In genomic region chr17:49637050-49637449, GRCh38 we compare ENCODE assay signal across 19 cellular contexts. TPM values are rescaled to one million over a fixed set of nuclear protein-coding genes. Genes with fewer than 3 reads are reported as not detected.
DNase-seq lines count a peak whose midpoint lies in the region; FAIRE-seq and TF ChIP-seq lines count a peak whose summit lies in the region.
"Had no signal": no experiment of that assay in that cellular context is flagged by ENCODE, and none has a peak within 500 bp of the region (broad histone marks: within the 10 kb centered on the region; RNA-seq: fewer than 3 reads in every experiment).

No MANE protein-coding gene starts in this region.

- POLR2A ChIA-PET in GM10248 (lab: Yijun Ruan, JAX): no interaction called here

- no peaks in the 10 kb centered on the region for H3K9me3 ChIP-seq in osteoblast (ENCODE audit: low read depth, low read length)
- H3K9me3 ChIP-seq: lower lobe of right lung had no signal

- H4K20me1 ChIP-seq in osteoblast (ENCODE audit: insufficient read depth, low read length): no peaks in the 10 kb centered on the region

- peaks cover 37% of the 10 kb centered on the region for H3K4me1 ChIP-seq in osteoblast (ENCODE audit: insufficient read depth, low read length)

- peaks cover 67% of the 10 kb centered on the region for H3K79me2 ChIP-seq in osteoblast (ENCODE audit: insufficient read depth, low read length)

- H3K4me3 ChIP-seq in brain microvascular endothelial cell (ENCODE audit: low read depth, low read length): no peak overlapping the region
- no peak overlapping the region for H3K4me3 ChIP-seq in osteoblast (ENCODE audit: insufficient read depth, low read length)
- H3K4me3 ChIP-seq: lower lobe of right lung had no signal

- H3K27ac ChIP-seq in brain microvascular endothelial cell (peak overlapping the region; percentile 61), osteoblast (ENCODE audit: low read depth, low read length) (peak overlapping the region; percentile 66)
- H3K27ac ChIP-seq: lower lobe of right lung had no signal

- TF ChIP-seq CTCF in brain microvascular endothelial cell (IDR thresholded peaks at IDR 0.05; ENCODE audit: low read depth, low read length, missing control alignments) (no peak), osteoblast (IDR thresholded peaks at IDR 0.05; ENCODE audit: extremely low read depth, low read depth, low read length) (no peak), GM10248 (IDR thresholded peaks at IDR 0.05; ENCODE audit: control extremely low read depth, extremely low read depth, low read depth, missing control alignments) (no peak)

- peak overlapping the region; percentile 53 for H3K4me2 ChIP-seq in osteoblast (ENCODE audit: insufficient read depth, low read length)

- in situ Hi-C loops in brain microvascular endothelial cell (cut with HindIII; ENCODE audit: low pct_ligation_motif_present, low sequenced_read_pairs): no loop called here

- peak; percentile 68 for FAIRE-seq in H54 (lab: Jason Lieb, UNC)
- FAIRE-seq in RCC 7860 (lab: Jason Lieb, UNC): no peak
- FAIRE-seq: urothelium cell line had no signal

- no peak for TF ChIP-seq POLR2A in H54 (IDR thresholded peaks at IDR 0.05; ENCODE audit: low read depth, low read length)

- H2AFZ ChIP-seq in osteoblast (ENCODE audit: low read length): no peak overlapping the region

- H3K36me3 ChIP-seq in brain microvascular endothelial cell (replicated peaks) (no peaks in the 10 kb centered on the region), osteoblast (ENCODE audit: insufficient read depth, low read length) (no peaks in the 10 kb centered on the region)
- H3K36me3 ChIP-seq: lower lobe of right lung had no signal

- CTCF ChIA-PET in GM10248 (lab: Yijun Ruan, JAX): interaction anchor here (0.6 to 1.9 kb wide), 6 partner anchors 10 to 81 kb away, joined by 3 to 11 read pairs (median 3); no protein-coding TSS in a partner anchor

- H3K27me3 ChIP-seq in brain microvascular endothelial cell (replicated peaks) (no peaks in the 10 kb centered on the region), osteoblast (ENCODE audit: insufficient read depth, low read length) (no peaks in the 10 kb centered on the region)

- DNase-seq in AG08395 (ENCODE audit: low spot score): peak; percentile 26
- peak; percentile 21 for DNase-seq in H54 (ENCODE audit: insufficient read length, low spot score)
- DNase-seq in brain microvascular endothelial cell: peak; percentile 58
- DNase-seq in osteoblast (ENCODE audit: insufficient read length, low spot score, missing footprints): peak; percentile 56
- DNase-seq in NCI-H2081 (lab: John Stamatoyannopoulos, UW): no peak
- DNase-seq in GM10248 (ENCODE audit: extremely low spot score): no peak
- no peak for DNase-seq in RCC 7860 (ENCODE audit: low spot score)
- DNase-seq in occipital lobe (lab: John Stamatoyannopoulos, UW): no peak
- DNase-seq: C1 segment of cervical spinal cord; DMS53; effector CD4-positive, alpha-beta T cell; lower lobe of right lung; naive thymus-derived CD8-positive, alpha-beta T cell; NCI-H1092; NCI-H2171; SHP77 treated with DMSO at 0.1 percent for 48 hours; stimulated activated CD4-positive, alpha-beta T cell treated with anti-CD3 and anti-CD28 coated beads, Interleukin-4, amount 100 ng/mL, for 1 hour; T-helper 9 cell had no signal

RNA-seq across cellular contexts. Expression of gene SPOP, which starts 40.8 kb away (rescaled TPM):
- 55.7 and 61.6 TPM in 2 replicates for total RNA-seq in osteoblast
- total RNA-seq in occipital lobe: 123 TPM

Comparison
In these comparisons a context has a peak if more than half of its experiments do, and no peak if none do; other contexts are left out.
1. DNase-seq: peak in AG08395 (single experiment), H54 (single experiment), brain microvascular endothelial cell (single experiment) and osteoblast (single experiment); none in NCI-H2081 (0 of 2), GM10248 (single experiment), RCC 7860 (single experiment) and occipital lobe (single experiment).